9 cellular contexts compared by ENCODE assay signal in the genomic region with DNA sequence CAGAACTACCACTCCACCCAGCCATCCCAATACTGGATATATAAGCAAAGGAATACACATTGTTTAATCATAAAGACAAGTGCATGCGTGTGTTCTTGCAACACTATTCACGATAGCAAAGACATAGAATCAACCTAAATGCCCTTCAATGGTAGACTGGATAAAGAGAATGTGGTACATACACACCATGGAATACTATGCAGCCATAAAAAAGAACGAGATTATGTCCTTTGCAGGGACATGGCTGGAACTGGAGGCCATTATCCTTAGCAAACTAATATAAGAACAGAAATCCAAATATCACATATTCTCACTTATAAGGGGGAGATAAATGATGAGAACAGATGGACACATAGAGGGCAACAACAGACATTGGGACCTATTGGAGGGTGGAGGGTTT.
"Had no signal": no experiment of that assay in that cellular context is flagged by ENCODE, and none has a peak within 500 bp of the region (broad histone marks: within the 10 kb centered on the region; RNA-seq: fewer than 3 reads in every experiment).

No MANE protein-coding gene starts in this region.

- H3K27ac ChIP-seq: GM23248, HL-60, KMS-11 had no signal

- H3K9ac ChIP-seq: GM23248, KMS-11 had no signal

- H2AFZ ChIP-seq: GM23248 had no signal

- H3K4me2 ChIP-seq: KMS-11 had no signal

- DNase-seq: GM23248, GOT3, H9, HCEC 1CT, IMR-90, Karpas-422, KBM-7 had no signal

- H3K4me3 ChIP-seq: GM23248 had no signal
